10 cellular contexts compared by ENCODE assay signal in the genomic region with DNA sequence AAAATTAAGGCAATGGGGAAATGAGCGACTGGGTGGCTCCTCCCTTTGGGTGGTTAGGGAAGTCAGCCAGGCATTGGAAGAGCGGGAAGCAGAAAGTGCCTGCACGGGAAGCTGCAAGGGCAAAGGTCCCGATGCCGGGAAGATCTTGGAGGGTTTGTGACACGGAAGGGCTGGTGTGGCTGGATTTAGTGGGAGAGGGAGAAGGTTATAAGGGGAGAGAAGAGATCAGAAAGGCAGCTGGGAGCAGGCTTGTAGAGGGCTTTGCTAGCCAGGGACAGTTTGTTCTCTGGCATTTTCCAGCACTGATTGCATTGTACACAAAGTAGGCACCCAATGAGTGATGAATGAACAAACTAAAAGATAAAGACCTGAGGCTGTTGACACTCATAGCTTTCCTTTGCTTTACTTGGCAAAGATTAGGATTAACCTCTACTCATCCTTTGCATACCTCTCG.
DNase-seq lines count a peak whose midpoint lies in the region; ATAC-seq and TF ChIP-seq lines count a peak whose summit lies in the region.
"Had no signal": no experiment of that assay in that cellular context is flagged by ENCODE, and none has a peak within 500 bp of the region (broad histone marks: within the 10 kb centered on the region; RNA-seq: fewer than 3 reads in every experiment).

No MANE protein-coding gene starts in this region.

- in situ Hi-C loops in GM13977 (cut with MboI; ENCODE audit: low pct_unique_long_range_greater_than_20kb, low sequenced_read_pairs, unreplicated experiment) = no loop called here

- no peak overlapping the region for H2AFZ ChIP-seq in mesenchymal stem cell (ENCODE audit: low read depth, low read length)

- H3K4me2 ChIP-seq in mesenchymal stem cell (ENCODE audit: low read length, poor library complexity, severe bottlenecking) = peak overlapping the region; percentile 36

- H2BK5ac ChIP-seq in mesenchymal stem cell (ENCODE audit: low read depth, low read length, poor library complexity, severe bottlenecking) = no peak overlapping the region

- H4K91ac ChIP-seq in mesenchymal stem cell (ENCODE audit: low read length) = peak overlapping the region; percentile 11

- H2BK120ac ChIP-seq in mesenchymal stem cell (ENCODE audit: low read depth, low read length) = peak overlapping the region; percentile 89

- peak overlapping the region in 1 of 2 experiments; percentile 77 for H3K4ac ChIP-seq in mesenchymal stem cell (ENCODE audit: low read depth in 1 of 2, low read length in 2 of 2)

- TF ChIP-seq CTCF in coronary artery (IDR thresholded peaks at IDR 0.05) (no peak), GM13977 (IDR thresholded peaks at IDR 0.05; ENCODE audit: extremely low read depth, insufficient read depth, missing control alignments) (no peak)

- H3K9me3 ChIP-seq in mesenchymal stem cell (ENCODE audit: control insufficient read depth, low read length) = no peaks in the 10 kb centered on the region

- peak; percentile 38 for DNase-seq in DMS79 treated with DMSO at 0.1 percent for 48 hours (lab: John Stamatoyannopoulos, UW)
- no peak for DNase-seq in DMS79 (lab: John Stamatoyannopoulos, UW)
- peak; percentile 91 for DNase-seq in coronary artery (ENCODE audit: low spot score)
- DNase-seq in mesenchymal stem cell = peak; percentile 87
- DNase-seq in SHP77 treated with DMSO at 0.1 percent for 48 hours (lab: John Stamatoyannopoulos, UW) = no peak
- DNase-seq in GM13977 (ENCODE audit: low spot score) = no peak
- DNase-seq: naive thymus-derived CD8-positive, alpha-beta T cell; NCI-H187 had no signal

- peak overlapping the region; percentile 21 for H4K8ac ChIP-seq in mesenchymal stem cell (ENCODE audit: low read length)

- H3K14ac ChIP-seq in mesenchymal stem cell (ENCODE audit: low read length in 2 of 2) = no peak overlapping the region

- H3K4me3 ChIP-seq in coronary artery (peak overlapping the region; percentile 31), mesenchymal stem cell (ENCODE audit: insufficient read depth in 1 of 2, low read depth in 1 of 2, low read length in 2 of 2) (peak overlapping the region in 1 of 2 experiments; percentile 59), urinary bladder (ENCODE audit: low read depth, low read length) (no peak overlapping the region)

- no peaks in the 10 kb centered on the region for H3K79me1 ChIP-seq in mesenchymal stem cell (replicated peaks; ENCODE audit: low read length, poor library complexity, severe bottlenecking)

- H2BK15ac ChIP-seq in mesenchymal stem cell (ENCODE audit: low read depth, poor library complexity, severe bottlenecking) = no peak overlapping the region

- H3K27me3 ChIP-seq in mesenchymal stem cell (ENCODE audit: control insufficient read depth in 1 of 2, insufficient read depth in 1 of 2, low read length in 2 of 2) = no peaks in the 10 kb centered on the region

- H3K4me1 ChIP-seq in mesenchymal stem cell (ENCODE audit: control insufficient read depth, insufficient read depth, low read depth, low read length) (peaks cover 3% of the 10 kb centered on the region), urinary bladder (ENCODE audit: insufficient read depth) (no peaks in the 10 kb centered on the region)

- H3K23ac ChIP-seq in mesenchymal stem cell (ENCODE audit: low read length in 2 of 2) = no peak overlapping the region

- H3K36me3 ChIP-seq in mesenchymal stem cell (ENCODE audit: control insufficient read depth in 1 of 2, insufficient read depth in 2 of 2, low read depth in 1 of 2, low read length in 2 of 2) (no peaks in the 10 kb centered on the region), urinary bladder (ENCODE audit: insufficient read depth) (no peaks in the 10 kb centered on the region)

- peak overlapping the region; percentile 68 to 85 for H3K27ac ChIP-seq in coronary artery
- H3K27ac ChIP-seq in mesenchymal stem cell (ENCODE audit: low read length, poor library complexity, severe bottlenecking) = peak overlapping the region; percentile 74
- H3K27ac ChIP-seq in urinary bladder (ENCODE audit: low read depth) = peak overlapping the region; percentile 53

- WGBS in mesenchymal stem cell = 21% methylated on average over 7 of the region's 7 CpGs
- 19% methylated on average over 7 of the region's 7 CpGs for WGBS in urinary bladder

- H2AK5ac ChIP-seq in mesenchymal stem cell (ENCODE audit: low read length, severe bottlenecking) = no peak overlapping the region

- no peak for ATAC-seq in GM18870 (IDR thresholded peaks at IDR 0.05; ENCODE audit: unreplicated experiment)
- ATAC-seq: naive thymus-derived CD8-positive, alpha-beta T cell had no signal

- H3K18ac ChIP-seq in mesenchymal stem cell (ENCODE audit: low read depth in 1 of 2, low read length in 2 of 2) = peak overlapping the region; percentile 17 to 67

- peak overlapping the region; percentile 85 for H3K9ac ChIP-seq in mesenchymal stem cell (ENCODE audit: low read length)

- H2BK12ac ChIP-seq in mesenchymal stem cell (ENCODE audit: low read length in 2 of 2) = peak overlapping the region in 1 of 2 experiments; percentile 44

Comparison
In these comparisons a context has a peak if more than half of its experiments do, and no peak if none do; other contexts are left out.
1. DNase-seq: peak in DMS79 treated with DMSO at 0.1 percent for 48 hours (single experiment), coronary artery (single experiment) and mesenchymal stem cell (single experiment); none in DMS79 (single experiment), SHP77 treated with DMSO at 0.1 percent for 48 hours (single experiment) and GM13977 (single experiment).
2. Peak in every context shown above with its lines, with median percentiles within 50 percentile points of each other: H3K27ac ChIP-seq.